Comparison of ENCODE assay signal across 17 cellular contexts in genomic region chr3:87229113-87229512, GRCh38. TPM values are rescaled to one million over a fixed set of nuclear protein-coding genes. Genes with fewer than 3 reads are reported as not detected.
DNase-seq lines count a peak whose midpoint lies in the region; ATAC-seq and TF ChIP-seq lines count a peak whose summit lies in the region.
"Had no signal": no experiment of that assay in that cellular context is flagged by ENCODE, and none has a peak within 500 bp of the region (broad histone marks: within the 10 kb centered on the region; RNA-seq: fewer than 3 reads in every experiment).

No MANE protein-coding gene starts in this region.

- H3K4me3 ChIP-seq in left lung: peak overlapping the region; percentile 2 to 82
- H3K4me3 ChIP-seq in upper lobe of right lung: peak overlapping the region; percentile 92
- H3K4me3 ChIP-seq: lung had no signal

- H3K36me3 Mint-ChIP-seq in stimulated activated naive CD8-positive, alpha-beta T cell treated with anti-CD3 and anti-CD28 coated beads, Interleukin-15, Interleukin-2, amounts not matched to agents 100 ng/mL and 50 ng/mL, for 24 hours (ENCODE audit: low read depth): peaks cover 11% of the 10 kb centered on the region
- H3K36me3 Mint-ChIP-seq in activated B cell treated with CpG ODN at 0.5 μM for 24 hours (ENCODE audit: low read depth): peaks cover 14% of the 10 kb centered on the region

- H3K27me3 Mint-ChIP-seq in stimulated activated naive CD8-positive, alpha-beta T cell treated with anti-CD3 and anti-CD28 coated beads, Interleukin-15, Interleukin-2, amounts not matched to agents 100 ng/mL and 50 ng/mL, for 24 hours: peaks cover 10% of the 10 kb centered on the region
- H3K27me3 Mint-ChIP-seq in activated B cell treated with CpG ODN at 0.5 μM for 24 hours: peaks cover 4% of the 10 kb centered on the region

- H3K27me3 ChIP-seq in left lung: no peaks in the 10 kb centered on the region
- no peaks in the 10 kb centered on the region for H3K27me3 ChIP-seq in upper lobe of right lung

- no peak for DNase-seq in stimulated activated naive CD8-positive, alpha-beta T cell treated with anti-CD3 and anti-CD28 coated beads, Interleukin-15, Interleukin-2, amounts not matched to agents 100 U/mL and 50 U/mL, for 24 hours
- DNase-seq in activated B cell treated with CpG ODN at 0.5 μM for 24 hours (no peak), left lung (no peak), upper lobe of right lung (no peak), germinal center (ENCODE audit: low spot score) (no peak), posterior vena cava (ENCODE audit: low spot score) (no peak)
- DNase-seq: amygdala; effector CD4-positive, alpha-beta T cell; glutamatergic neuron; NCI-H2171 treated with DMSO at 0.1 percent for 48 hours; OCI-M1; stimulated activated CD4-positive, alpha-beta T cell treated with anti-CD3 and anti-CD28 coated beads, Interleukin-2, amount 100 ng/mL, for 48 hours; stimulated activated naive CD4-positive, alpha-beta T cell treated with Interleukin-2 at 50 U/mL for 16 hours; T-helper 9 cell had no signal

- no peaks in the 10 kb centered on the region for H3K9me3 Mint-ChIP-seq in stimulated activated naive CD8-positive, alpha-beta T cell treated with anti-CD3 and anti-CD28 coated beads, Interleukin-15, Interleukin-2, amounts not matched to agents 100 ng/mL and 50 ng/mL, for 24 hours
- H3K9me3 Mint-ChIP-seq in activated B cell treated with CpG ODN at 0.5 μM for 24 hours: no peaks in the 10 kb centered on the region

- no peaks in the 10 kb centered on the region for H3K9me3 ChIP-seq in left lung
- no peaks in the 10 kb centered on the region for H3K9me3 ChIP-seq in upper lobe of right lung

- POLR2A ChIA-PET in activated B cell treated with CpG ODN at 0.5 μM for 24 hours (lab: Charles Lee): no interaction called here

- H3K4me1 ChIP-seq in left lung (peaks cover 15 to 33% of the 10 kb centered on the region in 2 donors), upper lobe of right lung (peaks cover 25% of the 10 kb centered on the region)

- peaks cover 43% of the 10 kb centered on the region for H3K4me1 Mint-ChIP-seq in stimulated activated naive CD8-positive, alpha-beta T cell treated with anti-CD3 and anti-CD28 coated beads, Interleukin-15, Interleukin-2, amounts not matched to agents 100 ng/mL and 50 ng/mL, for 24 hours (ENCODE audit: low read depth)
- peaks cover 64% of the 10 kb centered on the region for H3K4me1 Mint-ChIP-seq in activated B cell treated with CpG ODN at 0.5 μM for 24 hours

- CTCF ChIA-PET in activated B cell treated with CpG ODN at 0.5 μM for 24 hours (lab: Charles Lee): no interaction called here

- intact Hi-C loops in activated B cell treated with CpG ODN at 0.5 μM for 24 hours (cut with micrococcal nuclease) (no loop called here), left lung (cut with DNase I) (no loop called here), upper lobe of right lung (cut with DNase I) (no loop called here), posterior vena cava (cut with DNase I) (no loop called here)

- H3K4me3 Mint-ChIP-seq in stimulated activated naive CD8-positive, alpha-beta T cell treated with anti-CD3 and anti-CD28 coated beads, Interleukin-15, Interleukin-2, amounts not matched to agents 100 ng/mL and 50 ng/mL, for 24 hours: peak overlapping the region; percentile 95
- H3K4me3 Mint-ChIP-seq in activated B cell treated with CpG ODN at 0.5 μM for 24 hours: peak overlapping the region; percentile 3

- TF ChIP-seq CTCF in activated B cell treated with CpG ODN at 0.5 μM for 24 hours (IDR thresholded peaks at IDR 0.05) (no peak), left lung (IDR thresholded peaks at IDR 0.05) (no peak), upper lobe of right lung (IDR thresholded peaks at IDR 0.05) (no peak)

- no peak for ATAC-seq in stimulated activated naive CD8-positive, alpha-beta T cell treated with anti-CD3 and anti-CD28 coated beads, Interleukin-15, Interleukin-2, amounts not matched to agents 100 U/mL and 50 U/mL, for 24 hours
- ATAC-seq in activated B cell treated with CpG ODN at 0.5 μM for 24 hours (ENCODE audit: low read depth): no peak
- ATAC-seq in left lung: no peak
- ATAC-seq in upper lobe of right lung: no peak
- ATAC-seq in GM18520 (IDR thresholded peaks at IDR 0.05; ENCODE audit: unreplicated experiment): no peak

- no peak overlapping the region for H3K27ac Mint-ChIP-seq in stimulated activated naive CD8-positive, alpha-beta T cell treated with anti-CD3 and anti-CD28 coated beads, Interleukin-15, Interleukin-2, amounts not matched to agents 100 ng/mL and 50 ng/mL, for 24 hours
- H3K27ac Mint-ChIP-seq in activated B cell treated with CpG ODN at 0.5 μM for 24 hours: no peak overlapping the region

- no peaks in the 10 kb centered on the region for H3K36me3 ChIP-seq in left lung
- no peaks in the 10 kb centered on the region for H3K36me3 ChIP-seq in upper lobe of right lung

- H3K27ac ChIP-seq in left lung (no peak overlapping the region), upper lobe of right lung (no peak overlapping the region)

RNA-seq across cellular contexts. Expression of gene CHMP2B, which starts 2.0 kb away (rescaled TPM):
- total RNA-seq in activated B cell treated with CpG ODN at 0.5 μM for 24 hours (21.7 and 26.8 TPM in 2 replicates), left lung (10 to 100 TPM; 41.1 to 47.4 TPM), upper lobe of right lung (39.2 TPM), posterior vena cava (10 to 100 TPM; 45.0 to 60.8 TPM)

RNA-seq across cellular contexts. Expression of gene POU1F1, which starts 47.3 kb away (rescaled TPM):
- total RNA-seq in activated B cell treated with CpG ODN at 0.5 μM for 24 hours: not detected in 2 replicates
- total RNA-seq in left lung: not detected
- not detected for total RNA-seq in upper lobe of right lung
- total RNA-seq in posterior vena cava: not detected
- total RNA-seq: lung had no signal
